ENCODE assay signal across 8 cellular contexts in genomic region chr12:109863961-109864712, GRCh38. TPM values are rescaled to one million over a fixed set of nuclear protein-coding genes. Genes with fewer than 3 reads are reported as not detected.
DNase-seq lines count a peak whose midpoint lies in the region; ATAC-seq, FAIRE-seq and TF ChIP-seq lines count a peak whose summit lies in the region.

No MANE protein-coding gene starts in this region.

- no peak overlapping the region for H3K27ac ChIP-seq in H1 (ENCODE audit: low read depth, low read length)
- no peak overlapping the region for H3K27ac ChIP-seq in naive thymus-derived CD4-positive, alpha-beta T cell (ENCODE audit: low read depth, low read length)

- H3K9ac ChIP-seq in H1 (replicated peaks in 1 of 4; ENCODE audit: extremely low read depth in 1 of 4, low read depth in 3 of 4, low read length in 3 of 4) = no peak overlapping the region

- TF ChIP-seq EP300 in H1 (IDR thresholded peaks at IDR 0.05; ENCODE audit: borderline replicate concordance in 1 of 2, low read depth in 2 of 2, low read length in 2 of 2) = no peak

- ATAC-seq in naive thymus-derived CD4-positive, alpha-beta T cell = peak; percentile 78
- no peak for ATAC-seq in GM21390 (IDR thresholded peaks at IDR 0.05; ENCODE audit: unreplicated experiment)
- no peak for ATAC-seq in GM18520 (IDR thresholded peaks at IDR 0.05; ENCODE audit: unreplicated experiment)

- no peak overlapping the region for H2BK5ac ChIP-seq in H1 (ENCODE audit: low read depth, low read length)

- FAIRE-seq in H1 (lab: Jason Lieb, UNC) = no peak

- no peak overlapping the region; the same call in 1 of the 2 replicates for H4K8ac ChIP-seq in H1 (ENCODE audit: extremely low read depth, insufficient read depth, low read length)

- H3K9me3 ChIP-seq in H1 (ENCODE audit: insufficient read depth in 2 of 2, low read depth in 1 of 2, low read length in 1 of 2) = no peaks in the 10 kb centered on the region
- no peaks in the 10 kb centered on the region for H3K9me3 ChIP-seq in naive thymus-derived CD4-positive, alpha-beta T cell (ENCODE audit: control insufficient read depth in 2 of 3, low read length in 3 of 3)

- TF ChIP-seq POLR2A in H1 (IDR thresholded peaks at IDR 0.05; ENCODE audit: control extremely low read depth in 1 of 2, low read depth in 2 of 2, low read length in 2 of 2) = no peak

- no peak overlapping the region for H2BK15ac ChIP-seq in H1 (ENCODE audit: low read length)

- H4K91ac ChIP-seq in H1 (replicated peaks; ENCODE audit: insufficient read length, low read length) = no peak overlapping the region

- peak overlapping the region; percentile 19 to 79 (median 45) for H3K27ac Mint-ChIP-seq in naive thymus-derived CD4-positive, alpha-beta T cell

- no peak overlapping the region for H3K18ac ChIP-seq in H1 (ENCODE audit: extremely low read depth, low read length)

- POLR2A ChIA-PET in H1 (lab: Charles Lee; ENCODE audit: partially characterized antibody) = interaction anchor here (0.9 kb wide), 1 partner anchor 13 kb away, joined by 4 read pairs; no protein-coding TSS in a partner anchor
- POLR2A ChIA-PET in naive thymus-derived CD4-positive, alpha-beta T cell (lab: Charles Lee) = interaction anchor here (0.8 kb wide), 1 partner anchor 100 kb away, joined by 3 read pairs; no protein-coding TSS in a partner anchor

- no peaks in the 10 kb centered on the region for H3K27me3 Mint-ChIP-seq in naive thymus-derived CD4-positive, alpha-beta T cell

- H3K4ac ChIP-seq in H1 (replicated peaks; ENCODE audit: insufficient read length, low read depth, low read length) = no peak overlapping the region

- TF ChIP-seq RAD21 in H1 (IDR thresholded peaks at IDR 0.05 in 1 of 2, conservative IDR thresholded peaks at IDR 0.05 in 1 of 2; ENCODE audit: low read depth in 2 of 2, low read length in 2 of 2) = no peak

- no peak overlapping the region for H3K4me3 ChIP-seq in H1 (ENCODE audit: extremely low read depth in 1 of 4, insufficient read depth in 2 of 4, low read depth in 3 of 4, low read length in 4 of 4)
- H3K4me3 ChIP-seq in naive thymus-derived CD4-positive, alpha-beta T cell (ENCODE audit: low read length) = no peak overlapping the region

- DNase-seq in C1 segment of cervical spinal cord (lab: John Stamatoyannopoulos, UW) (peak in 12 of 14 donors; percentile 8 to 78 (median 73)), NCI-H510A treated with DMSO at 0.1 percent for 48 hours (lab: John Stamatoyannopoulos, UW) (peak; percentile 58), H1 (ENCODE audit: low read depth in 1 of 2, low spot score in 2 of 2) (no peak), NCI-H345 treated with DMSO at 0.1 percent for 48 hours (lab: John Stamatoyannopoulos, UW; ENCODE audit: unreplicated experiment) (no peak), NCI-H2107 (lab: John Stamatoyannopoulos, UW) (no peak)
- DNase-seq in naive thymus-derived CD4-positive, alpha-beta T cell = no peak

- H3K4me1 Mint-ChIP-seq in naive thymus-derived CD4-positive, alpha-beta T cell = peaks cover 10 to 37% (median 22%) of the 10 kb centered on the region in 7 donors

- intact Hi-C loops in naive thymus-derived CD4-positive, alpha-beta T cell (cut with micrococcal nuclease) = no loop called here

- H3K36me3 ChIP-seq in H1 (ENCODE audit: control insufficient read depth in 2 of 4, insufficient read depth in 4 of 4, low read length in 3 of 4) = no peaks in the 10 kb centered on the region
- H3K36me3 ChIP-seq in naive thymus-derived CD4-positive, alpha-beta T cell (ENCODE audit: control insufficient read depth in 2 of 3, insufficient read depth in 3 of 3, low read length in 3 of 3) = peaks cover 0 to 10% (median 0%) of the 10 kb centered on the region in 3 experiments

- H4K20me1 ChIP-seq in H1 (replicated peaks in 1 of 2; ENCODE audit: control insufficient read depth in 1 of 2, insufficient read depth in 2 of 2, low read length in 2 of 2) = peaks cover 2% of the 10 kb centered on the region in 2 experiments

- no peak overlapping the region for H4K5ac ChIP-seq in H1 (ENCODE audit: insufficient read length, low read depth, low read length)

- H3K14ac ChIP-seq in H1 (ENCODE audit: insufficient read length) = no peak overlapping the region

- no peaks in the 10 kb centered on the region for H3K36me3 Mint-ChIP-seq in naive thymus-derived CD4-positive, alpha-beta T cell

- no peaks in the 10 kb centered on the region; a peak in 2 of 4 replicates for H3K79me2 ChIP-seq in H1 (ENCODE audit: control insufficient read depth in 1 of 2, insufficient read depth in 2 of 2, low read length in 2 of 2)

- no peak overlapping the region for H3K56ac ChIP-seq in H1 (replicated peaks; ENCODE audit: insufficient read length, low read depth, low read length)

- no peaks in the 10 kb centered on the region for H3K9me3 Mint-ChIP-seq in naive thymus-derived CD4-positive, alpha-beta T cell

- no peaks in the 10 kb centered on the region for H3K27me3 ChIP-seq in H1 (replicated peaks in 1 of 4; ENCODE audit: control insufficient read depth in 3 of 4, extremely low read depth in 1 of 4, insufficient read depth in 3 of 4, low read length in 3 of 4)
- H3K27me3 ChIP-seq in naive thymus-derived CD4-positive, alpha-beta T cell (ENCODE audit: control insufficient read depth in 2 of 2, insufficient read depth in 2 of 2, low read length in 2 of 2) = no peaks in the 10 kb centered on the region

- H3K4me1 ChIP-seq in H1 (replicated peaks in 1 of 4; ENCODE audit: control insufficient read depth in 3 of 4, insufficient read depth in 4 of 4, low read length in 3 of 4) = peaks cover 0 to 6% (median 4%) of the 10 kb centered on the region in 4 experiments; a peak in 4 of 7 replicates
- H3K4me1 ChIP-seq in naive thymus-derived CD4-positive, alpha-beta T cell (ENCODE audit: control insufficient read depth in 2 of 2, insufficient read depth in 2 of 2, low read length in 2 of 2) = peaks cover 5 to 16% of the 10 kb centered on the region in 2 donors

- TF ChIP-seq CTCF in H1 (IDR thresholded peaks at IDR 0.05; ENCODE audit: control extremely low read depth in 1 of 3, insufficient read depth in 1 of 3, low read depth in 1 of 3, low read length in 3 of 3) = no peak

- CTCF ChIA-PET in H1 (lab: Charles Lee; ENCODE audit: partially characterized antibody) = interaction anchor here (0.6 to 7.1 kb wide), 10 partner anchors 12 to 424 kb away, joined by 3 to 86 read pairs (median 4); no protein-coding TSS in a partner anchor
- CTCF ChIA-PET in naive thymus-derived CD4-positive, alpha-beta T cell (lab: Charles Lee) = interaction anchor here (1.1 kb wide), 1 partner anchor 19 kb away, joined by 4 read pairs; no protein-coding TSS in a partner anchor

- H2BK20ac ChIP-seq in H1 (ENCODE audit: low read length) = no peak overlapping the region

- 84% methylated on average over 7 of the region's 7 CpGs; no CpG with 5 or more reads in 1 of the 2 experiments for WGBS in H1 (ENCODE audit: extremely low coverage in 1 of 2, insufficient coverage in 1 of 2, insufficient read length in 1 of 2, insufficient replicate concordance in 2 of 2, low coverage in 1 of 2, low lambda C conversion rate in 2 of 2, missing lambda C conversion rate in 1 of 2), 2 experiments

- peak overlapping the region; percentile 39; the same call in 1 of the 2 replicates for H2BK12ac ChIP-seq in H1 (ENCODE audit: low read depth, low read length)

- H2AFZ ChIP-seq in H1 (ENCODE audit: low read length) = no peak overlapping the region

- H3K23me2 ChIP-seq in H1 (ENCODE audit: low read depth, low read length) = no peaks in the 10 kb centered on the region

- no peak overlapping the region for H3K23ac ChIP-seq in H1 (ENCODE audit: insufficient read length)

- no peak overlapping the region for H2BK120ac ChIP-seq in H1 (replicated peaks; ENCODE audit: low read depth, low read length)

- no peaks in the 10 kb centered on the region; the same call in none of the 2 replicates for H3K79me1 ChIP-seq in H1 (ENCODE audit: low read depth, low read length)

- no peak overlapping the region; a peak in 1 of 4 replicates for H3K4me2 ChIP-seq in H1 (ENCODE audit: insufficient read depth in 1 of 2, low read depth in 2 of 2, low read length in 2 of 2)

- H2AK5ac ChIP-seq in H1 (ENCODE audit: low read depth, low read length) = no peak overlapping the region

- peak overlapping the region in 1 of 10 donors; percentile 35 for H3K4me3 Mint-ChIP-seq in naive thymus-derived CD4-positive, alpha-beta T cell

RNA-seq across cellular contexts. Expression of gene GLTP, which starts 16.2 kb away (rescaled TPM):
- total RNA-seq in H1 (2021; fragmentation: NEBNext Ultra II Directional; extraction: Animal tissue kit (Norgen Biotek cat#: 25700)) = 24.4 and 26.1 TPM in 2 replicates
- 9.8 and 10.0 TPM in 2 replicates for polyA plus RNA-seq in H1 (2011; rRNA removed)
- 12.2 TPM for polyA plus RNA-seq in H1 (2011; cell fraction: cytosol; rRNA removed)
- 8.2 TPM for polyA plus RNA-seq in H1 (2011; cell fraction: nucleus; rRNA removed)
- 15.6 to 22.3 TPM (median 17.5 TPM) in 4 replicates for polyA plus RNA-seq in H1 (2012, experiment 1 of 2)
- polyA plus RNA-seq in H1 (2012, experiment 2 of 2) = 14.4 TPM
- polyA plus RNA-seq in H1 (2013, experiment 1 of 2) = 31.7 TPM
- 35.2 TPM for polyA plus RNA-seq in H1 (2013, experiment 2 of 2)
- polyA minus RNA-seq in H1 (2011; rRNA and poly(A)+ RNA removed) = 18.8 and 24.0 TPM in 2 replicates
- 18.6 TPM for polyA minus RNA-seq in H1 (2011; cell fraction: cytosol; rRNA and poly(A)+ RNA removed)
- 4.0 TPM for polyA minus RNA-seq in H1 (2011; cell fraction: nucleus; rRNA and poly(A)+ RNA removed)
- 10 to 100 TPM; 19.2 to 36.2 (median 22.1) TPM for total RNA-seq in naive thymus-derived CD4-positive, alpha-beta T cell
- polyA plus RNA-seq in naive thymus-derived CD4-positive, alpha-beta T cell = 10 to 100 TPM; 30.0 to 35.2 TPM

RNA-seq across cellular contexts. Expression of gene TRPV4, which starts 30.9 kb away (rescaled TPM):
- 2.1 and 2.5 TPM in 2 replicates for total RNA-seq in H1 (2021; fragmentation: NEBNext Ultra II Directional; extraction: Animal tissue kit (Norgen Biotek cat#: 25700))
- 6.2 and 6.4 TPM in 2 replicates for polyA plus RNA-seq in H1 (2011; rRNA removed)
- 3.3 TPM for polyA plus RNA-seq in H1 (2011; cell fraction: cytosol; rRNA removed)
- polyA plus RNA-seq in H1 (2011; cell fraction: nucleus; rRNA removed) = 7.3 TPM
- 1.8 to 3.5 TPM (median 2.6 TPM) in 4 replicates for polyA plus RNA-seq in H1 (2012, experiment 1 of 2)
- polyA plus RNA-seq in H1 (2012, experiment 2 of 2) = 2.1 TPM
- 3.2 TPM for polyA plus RNA-seq in H1 (2013, experiment 1 of 2)
- polyA plus RNA-seq in H1 (2013, experiment 2 of 2) = 3.2 TPM
- polyA minus RNA-seq in H1 (2011; rRNA and poly(A)+ RNA removed) = 6.7 and 9.3 TPM in 2 replicates
- polyA minus RNA-seq in H1 (2011; cell fraction: cytosol; rRNA and poly(A)+ RNA removed) = 2.4 TPM
- 4.8 TPM for polyA minus RNA-seq in H1 (2011; cell fraction: nucleus; rRNA and poly(A)+ RNA removed)
- total RNA-seq in naive thymus-derived CD4-positive, alpha-beta T cell = under 1 TPM in 1 of 5 experiments, not detected in 4; 0.81 TPM
- not detected for polyA plus RNA-seq in naive thymus-derived CD4-positive, alpha-beta T cell

RNA-seq across cellular contexts. Expression of gene TCHP, which starts 35.9 kb away (rescaled TPM):
- 4.5 TPM in 2 replicates for total RNA-seq in H1 (2021; fragmentation: NEBNext Ultra II Directional; extraction: Animal tissue kit (Norgen Biotek cat#: 25700))
- polyA plus RNA-seq in H1 (2011; rRNA removed) = 2.8 and 4.8 TPM in 2 replicates
- 8.7 TPM for polyA plus RNA-seq in H1 (2011; cell fraction: cytosol; rRNA removed)
- polyA plus RNA-seq in H1 (2011; cell fraction: nucleus; rRNA removed) = 15.7 TPM
- polyA plus RNA-seq in H1 (2012, experiment 1 of 2) = 5.5 to 11.3 TPM (median 8.0 TPM) in 4 replicates
- polyA plus RNA-seq in H1 (2012, experiment 2 of 2) = 0.92 TPM
- polyA plus RNA-seq in H1 (2013, experiment 1 of 2) = 4.4 TPM
- polyA plus RNA-seq in H1 (2013, experiment 2 of 2) = 4.1 TPM
- polyA minus RNA-seq in H1 (2011; rRNA and poly(A)+ RNA removed) = 2.8 TPM in 2 replicates
- 5.1 TPM for polyA minus RNA-seq in H1 (2011; cell fraction: cytosol; rRNA and poly(A)+ RNA removed)
- 4.5 TPM for polyA minus RNA-seq in H1 (2011; cell fraction: nucleus; rRNA and poly(A)+ RNA removed)
- 10 to 100 TPM; 21.7 to 40.0 (median 31.8) TPM for total RNA-seq in naive thymus-derived CD4-positive, alpha-beta T cell
- 10 to 100 TPM; 10.1 to 15.5 TPM for polyA plus RNA-seq in naive thymus-derived CD4-positive, alpha-beta T cell

Comparison
In these comparisons a context has a peak if more than half of its experiments do, and no peak if none do; other contexts are left out.
1. DNase-seq: peak in C1 segment of cervical spinal cord (12 of 14) and NCI-H510A treated with DMSO at 0.1 percent for 48 hours (single experiment); none in H1 (0 of 2), naive thymus-derived CD4-positive, alpha-beta T cell (0 of 9), NCI-H345 treated with DMSO at 0.1 percent for 48 hours (single experiment) and NCI-H2107 (single experiment).